ENCODE assay signal across 8 cellular contexts in the genomic region with DNA sequence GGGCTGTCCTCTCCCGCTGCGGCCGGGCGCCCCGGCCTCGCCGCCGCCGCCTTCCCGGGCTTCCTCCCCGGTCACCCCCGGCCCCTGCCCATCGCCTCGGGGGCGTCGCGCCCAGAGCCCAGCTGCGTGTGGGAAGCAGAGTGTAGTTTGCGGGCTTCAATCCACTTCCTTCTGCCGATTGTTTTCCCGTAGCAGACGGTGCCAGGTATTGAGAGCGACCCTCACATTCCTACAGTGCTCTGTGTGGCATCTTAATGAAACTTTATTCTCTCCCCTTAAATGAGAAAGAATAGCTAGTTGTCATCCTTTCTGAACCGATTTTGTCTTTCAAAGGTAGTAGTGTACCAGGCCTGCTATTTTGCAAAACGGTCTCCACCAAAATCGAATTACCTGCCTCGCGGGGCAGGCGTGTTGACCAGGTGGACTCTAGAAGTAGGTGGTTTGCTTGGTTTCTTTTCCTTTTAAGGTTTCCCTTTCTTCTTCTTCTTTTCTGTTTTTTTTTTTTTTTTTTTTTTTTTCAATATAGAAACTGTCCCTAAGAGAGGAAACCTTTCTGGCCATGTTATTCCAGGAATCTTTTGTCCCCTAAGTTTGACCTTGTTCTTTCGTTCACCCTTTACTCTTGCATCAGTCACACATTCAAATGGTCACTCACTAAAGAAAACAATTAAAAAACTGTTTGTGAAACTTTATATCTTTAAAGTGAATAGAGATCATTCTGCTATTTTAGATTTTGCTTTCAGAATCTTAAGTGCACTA. TPM values are rescaled to one million over a fixed set of nuclear protein-coding genes. Genes with fewer than 3 reads are reported as not detected.
DNase-seq lines count a peak whose midpoint lies in the region; ATAC-seq and TF ChIP-seq lines count a peak whose summit lies in the region.

No MANE protein-coding gene starts in this region.

- H3K4me3 ChIP-seq in GM08714 (ENCODE audit: low read length) (peak overlapping the region; percentile 99), HUES6 (ENCODE audit: low read depth, low read length) (peak overlapping the region; percentile 84), hepatocyte (peak overlapping the region; percentile 38), skeletal muscle cell (ENCODE audit: low read depth, low read length) (peak overlapping the region; percentile 73)

- H3K9me3 ChIP-seq in HUES6 (ENCODE audit: control insufficient read depth, insufficient read depth, low read depth, low read length) (no peaks in the 10 kb centered on the region), hepatocyte (ENCODE audit: low read depth) (no peaks in the 10 kb centered on the region)

- H3K27ac ChIP-seq in HUES6 (ENCODE audit: low read depth, low read length), result peak overlapping the region; percentile 88
- peak overlapping the region; percentile 94 for H3K27ac ChIP-seq in hepatocyte

- H3K27me3 Mint-ChIP-seq in activated T-helper 17 cell treated with anti-CD3 and anti-CD28 coated beads, Interleukin-2, amount 50 U/mL, for 72 hours, result no peaks in the 10 kb centered on the region

- H3K27ac Mint-ChIP-seq in activated T-helper 17 cell treated with anti-CD3 and anti-CD28 coated beads, Interleukin-2, amount 50 U/mL, for 72 hours, result peak overlapping the region; percentile 92

- H3K9me3 Mint-ChIP-seq in activated T-helper 17 cell treated with anti-CD3 and anti-CD28 coated beads, Interleukin-2, amount 50 U/mL, for 72 hours, result no peaks in the 10 kb centered on the region

- peaks cover 48% of the 10 kb centered on the region for H3K79me2 ChIP-seq in hepatocyte

- H3K4me3 Mint-ChIP-seq in activated T-helper 17 cell treated with anti-CD3 and anti-CD28 coated beads, Interleukin-2, amount 50 U/mL, for 72 hours, result peak overlapping the region; percentile 93

- H3K36me3 ChIP-seq in HUES6 (ENCODE audit: control insufficient read depth, insufficient read depth, low read length), result no peaks in the 10 kb centered on the region
- no peaks in the 10 kb centered on the region for H3K36me3 ChIP-seq in hepatocyte (replicated peaks; ENCODE audit: insufficient read depth, low read depth)

- peaks cover 34% of the 10 kb centered on the region for H4K20me1 ChIP-seq in hepatocyte (ENCODE audit: insufficient read depth, poor library complexity, severe bottlenecking)

- H3K4me1 Mint-ChIP-seq in activated T-helper 17 cell treated with anti-CD3 and anti-CD28 coated beads, Interleukin-2, amount 50 U/mL, for 72 hours, result peaks cover 10% of the 10 kb centered on the region

- TF ChIP-seq CTCF in hepatocyte (IDR thresholded peaks at IDR 0.05; ENCODE audit: poor library complexity), result no peak

- 0% methylated on average over 19 of the region's 30 CpGs for WGBS in hepatocyte (ENCODE audit: low lambda C conversion rate, missing lambda C conversion rate)

- peaks cover 7% of the 10 kb centered on the region for H3K36me3 Mint-ChIP-seq in activated T-helper 17 cell treated with anti-CD3 and anti-CD28 coated beads, Interleukin-2, amount 50 U/mL, for 72 hours (ENCODE audit: low read depth)

- peak overlapping the region; percentile 92 for H3K9ac ChIP-seq in HUES6 (ENCODE audit: low read length)

- peak overlapping the region; percentile 77 for H3K4me2 ChIP-seq in hepatocyte

- H3K4me1 ChIP-seq in HUES6 (ENCODE audit: control insufficient read depth, insufficient read depth, low read length) (peaks cover 18% of the 10 kb centered on the region), hepatocyte (ENCODE audit: insufficient read depth) (peaks cover 16% of the 10 kb centered on the region)

- H3K27me3 ChIP-seq in HUES6 (ENCODE audit: control insufficient read depth, insufficient read depth, low read length) (0 out of 2 replicates have a peak, but pooled peaks cover 4% of the 10 kb centered on the region), hepatocyte (no peaks in the 10 kb centered on the region)

- DNase-seq in hepatocyte (ENCODE audit: low spot score) (peak; percentile 12), skeletal muscle cell (ENCODE audit: low read depth) (no peak), activated gamma-delta T cell (lab: John Stamatoyannopoulos, UW) (no peak), AML-193 (lab: John Stamatoyannopoulos, UW) (no peak), T1000 (lab: John Stamatoyannopoulos, UW) (no peak)

- H3K9me2 ChIP-seq in hepatocyte (replicated peaks; ENCODE audit: insufficient read depth), result no peaks in the 10 kb centered on the region

- H2AFZ ChIP-seq in hepatocyte, result peak overlapping the region; percentile 47

- ATAC-seq in activated T-helper 17 cell treated with anti-CD3 and anti-CD28 coated beads, Interleukin-2, amount 50 U/mL, for 72 hours (replicated peaks), result no peak

RNA-seq across cellular contexts. Expression of gene USP25, which starts 0.9 kb away (rescaled TPM):
- total RNA-seq in activated T-helper 17 cell treated with anti-CD3 and anti-CD28 coated beads, Interleukin-2, amount 50 U/mL, for 72 hours, result 10 to 100 TPM; 21.3 to 35.3 TPM
- 49.8 and 59.5 TPM in 2 replicates for total RNA-seq in hepatocyte
- polyA plus RNA-seq in hepatocyte, result 18.7 and 22.2 TPM in 2 replicates

Comparison
In these comparisons a context has a peak if more than half of its experiments do, and no peak if none do; other contexts are left out.
1. H3K4me3 ChIP-seq: peak in every context shown above with its lines; median percentile 99 in GM08714; 84 in HUES6; 73 in skeletal muscle cell; 38 in hepatocyte.